Comparison of ENCODE assay signal across 23 cellular contexts in the genomic region with DNA sequence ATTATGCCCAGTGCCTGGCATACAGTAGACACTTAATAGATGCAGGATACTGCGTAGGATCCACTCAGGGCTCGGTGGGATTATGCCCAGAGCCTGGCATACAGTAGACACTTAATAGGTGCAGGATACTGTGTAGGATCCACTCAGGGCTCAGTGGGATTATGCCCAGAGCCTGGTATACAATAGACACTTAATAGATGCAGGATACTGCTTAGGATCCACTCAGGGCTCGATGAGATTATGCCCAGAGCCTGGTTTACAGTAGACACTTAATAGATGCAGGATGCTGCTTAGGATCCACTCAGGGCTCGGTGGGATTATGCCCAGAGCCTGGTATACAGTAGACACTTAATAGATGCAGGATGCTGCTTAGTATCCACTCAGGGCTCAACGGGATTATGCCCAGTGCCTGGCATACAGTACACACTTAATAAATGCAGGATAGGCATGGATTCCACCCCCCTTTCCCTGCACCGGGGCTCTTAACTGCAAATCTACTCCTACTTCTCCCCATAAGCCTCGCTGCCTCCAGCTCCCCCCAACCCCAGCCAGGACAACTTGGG. TPM values are rescaled to one million over a fixed set of nuclear protein-coding genes. Genes with fewer than 3 reads are reported as not detected.
"Had no signal": no experiment of that assay in that cellular context is flagged by ENCODE, and none has a peak within 500 bp of the region (broad histone marks: within the 10 kb centered on the region; RNA-seq: fewer than 3 reads in every experiment).

No MANE protein-coding gene starts in this region.

- ATAC-seq: left colon; lower lobe of right lung; natural killer cell treated with Interleukin-12 subunit alpha and Interleukin-12 subunit beta and Interleukin-15 and Interleukin-18, amount 100 ng/mL, for 72 hours; right cardiac atrium; upper lobe of right lung had no signal

- H3K4me3 ChIP-seq: cardiac muscle cell, lower lobe of right lung, testis, upper lobe of right lung had no signal

- H3K27me3 ChIP-seq: testis, upper lobe of right lung had no signal

- H3K27ac ChIP-seq: cardiac muscle cell, lower lobe of right lung, upper lobe of right lung, VCaP had no signal

- DNase-seq: activated CD4-positive, CD25-positive, alpha-beta regulatory T cell treated with anti-CD3 and anti-CD28 coated beads, Interleukin-2, amount 50 U/mL, for 72 hours; activated T-cell treated with anti-CD3 and anti-CD28 coated beads for 4 hours; dermis blood vessel endothelial cell; effector memory CD4-positive, alpha-beta T cell; foreskin fibroblast; hypothalamus; left colon; lower lobe of right lung; nucleus accumbens; right cardiac atrium; small intestine; stimulated activated CD4-positive, alpha-beta T cell treated with anti-CD3 and anti-CD28 coated beads, Interleukin-4, amount 100 ng/mL, for 1 hour; stimulated activated naive CD8-positive, alpha-beta T cell treated with anti-CD3 and anti-CD28 coated beads, Interleukin-15, amount 100 ng/mL, for 72 hours; SW 1271; T-helper 2 cell; testis; upper lobe of right lung had no signal

- H3K9me3 ChIP-seq: lower lobe of right lung, testis, upper lobe of right lung had no signal

RNA-seq across cellular contexts. Expression of gene SMIM24, which starts 24.9 kb away (rescaled TPM):
- total RNA-seq: activated T-helper 1 cell treated with anti-CD3 and anti-CD28 coated beads, Interleukin-12 subunit alpha, Interleukin-12 subunit beta, Interleukin-2, Interleukin-4 antibody, amounts not matched to agents 30 ng/mL and 10 ng/mL and 1 ng/mL, durations not matched to agents 14 hours and 24 hours and 36 hours; dermis blood vessel endothelial cell; lower lobe of right lung; posterior vena cava; right cardiac atrium; upper lobe of right lung had no signal
- polyA plus RNA-seq: right cardiac atrium had no signal

RNA-seq across cellular contexts. Expression of gene SMIM44, which starts 27.8 kb away (rescaled TPM):
- total RNA-seq: activated T-helper 1 cell treated with anti-CD3 and anti-CD28 coated beads, Interleukin-12 subunit alpha, Interleukin-12 subunit beta, Interleukin-2, Interleukin-4 antibody, amounts not matched to agents 30 ng/mL and 10 ng/mL and 1 ng/mL, durations not matched to agents 14 hours and 24 hours and 36 hours; cardiac muscle cell; dermis blood vessel endothelial cell; lower lobe of right lung; mesothelial cell of epicardium; natural killer cell treated with Interleukin-12 subunit alpha and Interleukin-12 subunit beta and Interleukin-15 and Interleukin-18, amount 100 ng/mL, for 72 hours; posterior vena cava; right cardiac atrium; testis; upper lobe of right lung had no signal
- polyA plus RNA-seq: cardiac muscle cell, right cardiac atrium had no signal
